In genomic region chr21:27390384-27390783, GRCh38 we compare ENCODE assay signal across 31 cellular contexts.
"Had no signal": no experiment of that assay in that cellular context is flagged by ENCODE, and none has a peak within 500 bp of the region (broad histone marks: within the 10 kb centered on the region; RNA-seq: fewer than 3 reads in every experiment).

No MANE protein-coding gene starts in this region.

- DNase-seq: dorsolateral prefrontal cortex; effector CD4-positive, alpha-beta T cell; foreskin keratinocyte; heart left ventricle; left colon; midbrain; naive thymus-derived CD4-positive, alpha-beta T cell; nephron progenitor cell; nucleus accumbens; ovary; posterior cingulate gyrus; psoas muscle; right cardiac atrium; sigmoid colon; spleen; stimulated activated CD4-positive, alpha-beta T cell treated with anti-CD3 and anti-CD28 coated beads, Interleukin-4, amount 100 ng/mL, for 4 hours; stimulated activated naive CD8-positive, alpha-beta T cell treated with anti-CD3 and anti-CD28 coated beads, Interleukin-15, Interleukin-2, amounts not matched to agents 100 U/mL and 50 U/mL, for 24 hours; substantia nigra; testis; tibial artery had no signal

- H3K4me1 ChIP-seq: foreskin keratinocyte, gastroesophageal sphincter, psoas muscle, spleen, testis had no signal

- H3K4me3 ChIP-seq: dorsolateral prefrontal cortex, gastroesophageal sphincter, heart left ventricle, hepatocyte, lung, ovary, psoas muscle, sigmoid colon, skin epidermis, spleen, testis, tibial artery had no signal

- H3K27me3 Mint-ChIP-seq: memory B cell; naive thymus-derived CD4-positive, alpha-beta T cell; stimulated activated memory B cell treated with anti-CD40 and anti-IgM and Interleukin-4, amounts not matched to agents 10 μg/mL and 1 μg/mL and 100 μg/mL, for 72 hours; type B pancreatic cell had no signal

- H2AFZ ChIP-seq: hepatocyte had no signal

- H3K36me3 Mint-ChIP-seq: memory B cell; naive thymus-derived CD4-positive, alpha-beta T cell; stimulated activated memory B cell treated with anti-CD40 and anti-IgM and Interleukin-4, amounts not matched to agents 10 μg/mL and 1 μg/mL and 100 μg/mL, for 72 hours had no signal

- H3K79me2 ChIP-seq: hepatocyte had no signal

- H3K4me1 Mint-ChIP-seq: memory B cell; naive thymus-derived CD4-positive, alpha-beta T cell; nephron progenitor cell; stimulated activated memory B cell treated with anti-CD40 and anti-IgM and Interleukin-4, amounts not matched to agents 10 μg/mL and 1 μg/mL and 100 μg/mL, for 72 hours had no signal

- H3K27ac Mint-ChIP-seq: memory B cell; naive thymus-derived CD4-positive, alpha-beta T cell; nephron progenitor cell; stimulated activated memory B cell treated with anti-CD40 and anti-IgM and Interleukin-4, amounts not matched to agents 10 μg/mL and 1 μg/mL and 100 μg/mL, for 72 hours; type B pancreatic cell had no signal

- H3K4me3 Mint-ChIP-seq: memory B cell; naive thymus-derived CD4-positive, alpha-beta T cell; nephron progenitor cell; stimulated activated memory B cell treated with anti-CD40 and anti-IgM and Interleukin-4, amounts not matched to agents 10 μg/mL and 1 μg/mL and 100 μg/mL, for 72 hours; type B pancreatic cell had no signal

- H3K4me2 ChIP-seq: hepatocyte had no signal

- ATAC-seq: esophagus mucosa; foreskin keratinocyte; gastroesophageal sphincter; left colon; naive thymus-derived CD4-positive, alpha-beta T cell; psoas muscle; stimulated activated memory B cell treated with anti-CD40 and anti-IgM and Interleukin-4, amounts not matched to agents 10 μg/mL and 1 μg/mL and 100 μg/mL, for 72 hours; stimulated activated naive CD8-positive, alpha-beta T cell treated with anti-CD3 and anti-CD28 coated beads, Interleukin-15, Interleukin-2, amounts not matched to agents 100 U/mL and 50 U/mL, for 24 hours had no signal

- FAIRE-seq: colon, islet of Langerhans had no signal

- H3K27me3 ChIP-seq: dorsolateral prefrontal cortex, foreskin keratinocyte, gastroesophageal sphincter, heart left ventricle, hepatocyte, ovary, sigmoid colon, spleen, testis, tibial artery had no signal

- H3K9me3 ChIP-seq: gastroesophageal sphincter, ovary, psoas muscle, sigmoid colon, testis, tibial artery had no signal

- H3K27ac ChIP-seq: dorsolateral prefrontal cortex, epithelial cell of prostate, foreskin keratinocyte, gastroesophageal sphincter, hepatocyte, ovary, psoas muscle, sigmoid colon, skin epidermis, testis, tibial artery had no signal

- H3K9me3 Mint-ChIP-seq: memory B cell; nephron progenitor cell; stimulated activated memory B cell treated with anti-CD40 and anti-IgM and Interleukin-4, amounts not matched to agents 10 μg/mL and 1 μg/mL and 100 μg/mL, for 72 hours; type B pancreatic cell had no signal

- H3K36me3 ChIP-seq: gastroesophageal sphincter, heart left ventricle, ovary, sigmoid colon, spleen, tibial artery had no signal
